In genomic region chr21:42063578-42064521, GRCh38 we compare ENCODE assay signal across 8 cellular contexts. TPM values are rescaled to one million over a fixed set of nuclear protein-coding genes. Genes with fewer than 3 reads are reported as not detected.
DNase-seq lines count a peak whose midpoint lies in the region; ATAC-seq and TF ChIP-seq lines count a peak whose summit lies in the region.

No MANE protein-coding gene starts in this region.

- H3K27ac ChIP-seq in lower lobe of right lung: peak overlapping the region; percentile 72
- H3K27ac ChIP-seq in transverse colon: peak overlapping the region; percentile 21 to 73 (median 67)

- no peak for TF ChIP-seq POLR2A in transverse colon (IDR thresholded peaks at IDR 0.05)

- in situ Hi-C loops in transverse colon (cut with MboI; ENCODE audit: low pct_ligation_motif_present in 1 of 4, low pct_unique_long_range_greater_than_20kb in 1 of 4, low sequenced_read_pairs in 3 of 4): no loop called here

- intact Hi-C loops in lower lobe of right lung (cut with DNase I) (no loop called here), transverse colon (cut with DNase I; ENCODE audit: low total_unique reads) (no loop called here)

- no peaks in the 10 kb centered on the region for H3K27me3 ChIP-seq in lower lobe of right lung (ENCODE audit: low read depth)
- H3K27me3 ChIP-seq in transverse colon: no peaks in the 10 kb centered on the region

- H3K4me1 ChIP-seq in lower lobe of right lung (peaks cover 51% of the 10 kb centered on the region), transverse colon (peaks cover 8 to 26% (median 15%) of the 10 kb centered on the region in 4 donors)

- H3K9me3 ChIP-seq in lower lobe of right lung: no peaks in the 10 kb centered on the region
- no peaks in the 10 kb centered on the region for H3K9me3 ChIP-seq in transverse colon

- TF ChIP-seq EP300 in transverse colon (IDR thresholded peaks at IDR 0.05; ENCODE audit: low read depth): no peak

- DNase-seq in activated gamma-delta T cell treated with Interleukin-2 at 50 U/mL for 16 hours: peak; percentile 53
- DNase-seq in activated gamma-delta T cell (lab: John Stamatoyannopoulos, UW): no peak
- peak; percentile 50 for DNase-seq in NCI-H510A (lab: John Stamatoyannopoulos, UW)
- peak; percentile 31 for DNase-seq in activated T-cell treated with anti-CD3 and anti-CD28 coated beads for 24 hours (ENCODE audit: low read depth)
- peak; percentile 69 for DNase-seq in lower lobe of right lung
- peak; percentile 71 for DNase-seq in transverse colon
- DNase-seq in cerebellar nuclear complex (lab: John Stamatoyannopoulos, UW): no peak

- TF ChIP-seq CTCF in lower lobe of right lung (IDR thresholded peaks at IDR 0.05): no peak
- TF ChIP-seq CTCF in transverse colon (IDR thresholded peaks at IDR 0.05): no peak

- ATAC-seq in lower lobe of right lung: peak; percentile 55 to 61
- no peak for ATAC-seq in HG03457 (IDR thresholded peaks at IDR 0.05; ENCODE audit: unreplicated experiment)

- H3K36me3 ChIP-seq in lower lobe of right lung (no peaks in the 10 kb centered on the region), transverse colon (no peaks in the 10 kb centered on the region)

- H3K4me3 ChIP-seq in lower lobe of right lung: peak overlapping the region; percentile 35
- H3K4me3 ChIP-seq in transverse colon: peak overlapping the region in 1 of 4 donors; percentile 32

- 38 to 41% methylated on average over 3 to 27 of the region's 28 CpGs for WGBS in transverse colon (ENCODE audit: low coverage in 1 of 2), 2 donors

RNA-seq across cellular contexts. Expression of gene UMODL1, which starts 7.3 kb away (rescaled TPM):
- total RNA-seq in lower lobe of right lung (0.50 TPM), transverse colon (1 to 10 TPM in 1 of 4 donors, under 1 TPM in 2, not detected in 1; 0.16 to 3.2 (median 0.68) TPM)

RNA-seq across cellular contexts. Expression of gene ZBTB21, which starts 53.7 kb away (rescaled TPM):
- total RNA-seq in lower lobe of right lung (15.6 TPM), transverse colon (10 to 100 TPM in 2 of 4 donors, 1 to 10 TPM in 2; 5.2 to 19.5 (median 9.7) TPM)

Comparison
In these comparisons a context has a peak if more than half of its experiments do, and no peak if none do; other contexts are left out.
1. DNase-seq: peak in activated gamma-delta T cell treated with Interleukin-2 at 50 U/mL for 16 hours (single experiment), NCI-H510A (single experiment), activated T-cell treated with anti-CD3 and anti-CD28 coated beads for 24 hours (single experiment), lower lobe of right lung (single experiment) and transverse colon (single experiment); none in activated gamma-delta T cell (single experiment) and cerebellar nuclear complex (0 of 2).